Comparison of ENCODE assay signal across 3 cellular contexts in the genomic region with DNA sequence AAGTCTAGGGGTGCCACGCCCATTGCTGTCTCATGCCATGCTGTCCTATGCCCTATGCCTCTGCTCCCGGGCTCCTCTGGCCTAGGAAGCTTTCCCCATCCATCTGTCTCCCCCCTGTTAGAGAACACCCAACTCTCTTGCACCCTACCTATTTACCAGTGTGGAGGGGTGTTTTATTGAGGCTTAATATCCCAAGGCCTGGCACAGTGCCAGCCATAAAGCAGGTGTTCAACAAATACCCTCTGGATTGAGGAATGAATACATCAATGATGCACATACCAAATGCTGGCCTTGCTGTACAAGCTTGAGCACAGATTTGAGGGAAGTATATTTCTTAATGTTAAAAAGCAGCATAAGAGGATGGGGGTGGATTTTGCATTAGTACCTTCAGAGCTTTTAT.
TF ChIP-seq lines count a peak whose summit lies in the region.

No MANE protein-coding gene starts in this region.

TF ChIP-seq in SK-N-SH, 30 proteins besides CTCF, POLR2A, EP300 and RAD21:
- TF ChIP-seq NFIC (IDR thresholded peaks at IDR 0.05; ENCODE audit: borderline replicate concordance) (peak; percentile 26; the same call in 1 of the 2 replicates), EZH2phosphoT487 (IDR thresholded peaks at IDR 0.05; ENCODE audit: borderline replicate concordance, low read depth) (no peak)

TF ChIP-seq in SK-N-SH treated with all-trans-retinoic acid at 6 μM for 48 hours, 23 proteins besides CTCF, POLR2A, EP300 and RAD21 (continues in another document):
- TF ChIP-seq ZNF8 (CRISPR knock-in tag; IDR thresholded peaks at IDR 0.05), result no peak
- TF ChIP-seq PPARA (CRISPR knock-in tag; IDR thresholded peaks at IDR 0.05; ENCODE audit: borderline replicate concordance), result no peak
- no peak for TF ChIP-seq RARB (CRISPR knock-in tag; IDR thresholded peaks at IDR 0.05)
- TF ChIP-seq, protein P1, sequence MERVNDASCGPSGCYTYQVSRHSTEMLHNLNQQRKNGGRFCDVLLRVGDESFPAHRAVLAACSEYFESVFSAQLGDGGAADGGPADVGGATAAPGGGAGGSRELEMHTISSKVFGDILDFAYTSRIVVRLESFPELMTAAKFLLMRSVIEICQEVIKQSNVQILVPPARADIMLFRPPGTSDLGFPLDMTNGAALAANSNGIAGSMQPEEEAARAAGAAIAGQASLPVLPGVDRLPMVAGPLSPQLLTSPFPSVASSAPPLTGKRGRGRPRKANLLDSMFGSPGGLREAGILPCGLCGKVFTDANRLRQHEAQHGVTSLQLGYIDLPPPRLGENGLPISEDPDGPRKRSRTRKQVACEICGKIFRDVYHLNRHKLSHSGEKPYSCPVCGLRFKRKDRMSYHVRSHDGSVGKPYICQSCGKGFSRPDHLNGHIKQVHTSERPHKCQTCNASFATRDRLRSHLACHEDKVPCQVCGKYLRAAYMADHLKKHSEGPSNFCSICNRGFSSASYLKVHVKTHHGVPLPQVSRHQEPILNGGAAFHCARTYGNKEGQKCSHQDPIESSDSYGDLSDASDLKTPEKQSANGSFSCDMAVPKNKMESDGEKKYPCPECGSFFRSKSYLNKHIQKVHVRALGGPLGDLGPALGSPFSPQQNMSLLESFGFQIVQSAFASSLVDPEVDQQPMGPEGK (CRISPR knock-in tag; IDR thresholded peaks at IDR 0.05; ENCODE audit: borderline replicate concordance), result no peak
- no peak for TF ChIP-seq ISL1 (CRISPR knock-in tag; IDR thresholded peaks at IDR 0.05)
- no peak for TF ChIP-seq ZNF70 (CRISPR knock-in tag; IDR thresholded peaks at IDR 0.05)
- TF ChIP-seq CSDC2 (CRISPR knock-in tag; IDR thresholded peaks at IDR 0.05), result no peak
- TF ChIP-seq, protein P2, sequence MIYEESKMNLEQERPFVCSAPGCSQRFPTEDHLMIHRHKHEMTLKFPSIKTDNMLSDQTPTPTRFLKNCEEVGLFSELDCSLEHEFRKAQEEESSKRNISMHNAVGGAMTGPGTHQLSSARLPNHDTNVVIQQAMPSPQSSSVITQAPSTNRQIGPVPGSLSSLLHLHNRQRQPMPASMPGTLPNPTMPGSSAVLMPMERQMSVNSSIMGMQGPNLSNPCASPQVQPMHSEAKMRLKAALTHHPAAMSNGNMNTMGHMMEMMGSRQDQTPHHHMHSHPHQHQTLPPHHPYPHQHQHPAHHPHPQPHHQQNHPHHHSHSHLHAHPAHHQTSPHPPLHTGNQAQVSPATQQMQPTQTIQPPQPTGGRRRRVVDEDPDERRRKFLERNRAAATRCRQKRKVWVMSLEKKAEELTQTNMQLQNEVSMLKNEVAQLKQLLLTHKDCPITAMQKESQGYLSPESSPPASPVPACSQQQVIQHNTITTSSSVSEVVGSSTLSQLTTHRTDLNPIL (CRISPR knock-in tag; IDR thresholded peaks at IDR 0.05; ENCODE audit: low read depth), result no peak
- TF ChIP-seq, protein P3, sequence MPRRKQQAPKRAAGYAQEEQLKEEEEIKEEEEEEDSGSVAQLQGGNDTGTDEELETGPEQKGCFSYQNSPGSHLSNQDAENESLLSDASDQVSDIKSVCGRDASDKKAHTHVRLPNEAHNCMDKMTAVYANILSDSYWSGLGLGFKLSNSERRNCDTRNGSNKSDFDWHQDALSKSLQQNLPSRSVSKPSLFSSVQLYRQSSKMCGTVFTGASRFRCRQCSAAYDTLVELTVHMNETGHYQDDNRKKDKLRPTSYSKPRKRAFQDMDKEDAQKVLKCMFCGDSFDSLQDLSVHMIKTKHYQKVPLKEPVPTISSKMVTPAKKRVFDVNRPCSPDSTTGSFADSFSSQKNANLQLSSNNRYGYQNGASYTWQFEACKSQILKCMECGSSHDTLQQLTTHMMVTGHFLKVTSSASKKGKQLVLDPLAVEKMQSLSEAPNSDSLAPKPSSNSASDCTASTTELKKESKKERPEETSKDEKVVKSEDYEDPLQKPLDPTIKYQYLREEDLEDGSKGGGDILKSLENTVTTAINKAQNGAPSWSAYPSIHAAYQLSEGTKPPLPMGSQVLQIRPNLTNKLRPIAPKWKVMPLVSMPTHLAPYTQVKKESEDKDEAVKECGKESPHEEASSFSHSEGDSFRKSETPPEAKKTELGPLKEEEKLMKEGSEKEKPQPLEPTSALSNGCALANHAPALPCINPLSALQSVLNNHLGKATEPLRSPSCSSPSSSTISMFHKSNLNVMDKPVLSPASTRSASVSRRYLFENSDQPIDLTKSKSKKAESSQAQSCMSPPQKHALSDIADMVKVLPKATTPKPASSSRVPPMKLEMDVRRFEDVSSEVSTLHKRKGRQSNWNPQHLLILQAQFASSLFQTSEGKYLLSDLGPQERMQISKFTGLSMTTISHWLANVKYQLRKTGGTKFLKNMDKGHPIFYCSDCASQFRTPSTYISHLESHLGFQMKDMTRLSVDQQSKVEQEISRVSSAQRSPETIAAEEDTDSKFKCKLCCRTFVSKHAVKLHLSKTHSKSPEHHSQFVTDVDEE (CRISPR knock-in tag; IDR thresholded peaks at IDR 0.05), result no peak
- TF ChIP-seq, protein P4, sequence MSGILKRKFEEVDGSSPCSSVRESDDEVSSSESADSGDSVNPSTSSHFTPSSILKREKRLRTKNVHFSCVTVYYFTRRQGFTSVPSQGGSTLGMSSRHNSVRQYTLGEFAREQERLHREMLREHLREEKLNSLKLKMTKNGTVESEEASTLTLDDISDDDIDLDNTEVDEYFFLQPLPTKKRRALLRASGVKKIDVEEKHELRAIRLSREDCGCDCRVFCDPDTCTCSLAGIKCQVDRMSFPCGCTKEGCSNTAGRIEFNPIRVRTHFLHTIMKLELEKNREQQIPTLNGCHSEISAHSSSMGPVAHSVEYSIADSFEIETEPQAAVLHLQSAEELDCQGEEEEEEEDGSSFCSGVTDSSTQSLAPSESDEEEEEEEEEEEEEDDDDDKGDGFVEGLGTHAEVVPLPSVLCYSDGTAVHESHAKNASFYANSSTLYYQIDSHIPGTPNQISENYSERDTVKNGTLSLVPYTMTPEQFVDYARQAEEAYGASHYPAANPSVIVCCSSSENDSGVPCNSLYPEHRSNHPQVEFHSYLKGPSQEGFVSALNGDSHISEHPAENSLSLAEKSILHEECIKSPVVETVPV (CRISPR knock-in tag; IDR thresholded peaks at IDR 0.05), result no peak
- TF ChIP-seq ZC3H10 (CRISPR knock-in tag; IDR thresholded peaks at IDR 0.05), result no peak
- TF ChIP-seq ESRRG (CRISPR knock-in tag; IDR thresholded peaks at IDR 0.05), result no peak
- TF ChIP-seq TOX (CRISPR knock-in tag; IDR thresholded peaks at IDR 0.05; ENCODE audit: borderline replicate concordance), result no peak
- no peak for TF ChIP-seq ZFP3 (CRISPR knock-in tag; IDR thresholded peaks at IDR 0.05)
- TF ChIP-seq BACH2 (CRISPR knock-in tag; IDR thresholded peaks at IDR 0.05; ENCODE audit: borderline replicate concordance), result no peak
- TF ChIP-seq ARNTL (CRISPR knock-in tag; IDR thresholded peaks at IDR 0.05; ENCODE audit: borderline replicate concordance, low read depth), result no peak
- no peak for TF ChIP-seq ZFP30 (CRISPR knock-in tag; IDR thresholded peaks at IDR 0.05)
- TF ChIP-seq, protein P5, sequence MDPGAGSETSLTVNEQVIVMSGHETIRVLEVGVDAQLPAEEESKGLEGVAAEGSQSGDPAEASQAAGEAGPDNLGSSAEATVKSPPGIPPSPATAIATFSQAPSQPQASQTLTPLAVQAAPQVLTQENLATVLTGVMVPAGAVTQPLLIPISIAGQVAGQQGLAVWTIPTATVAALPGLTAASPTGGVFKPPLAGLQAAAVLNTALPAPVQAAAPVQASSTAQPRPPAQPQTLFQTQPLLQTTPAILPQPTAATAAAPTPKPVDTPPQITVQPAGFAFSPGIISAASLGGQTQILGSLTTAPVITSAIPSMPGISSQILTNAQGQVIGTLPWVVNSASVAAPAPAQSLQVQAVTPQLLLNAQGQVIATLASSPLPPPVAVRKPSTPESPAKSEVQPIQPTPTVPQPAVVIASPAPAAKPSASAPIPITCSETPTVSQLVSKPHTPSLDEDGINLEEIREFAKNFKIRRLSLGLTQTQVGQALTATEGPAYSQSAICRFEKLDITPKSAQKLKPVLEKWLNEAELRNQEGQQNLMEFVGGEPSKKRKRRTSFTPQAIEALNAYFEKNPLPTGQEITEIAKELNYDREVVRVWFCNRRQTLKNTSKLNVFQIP (CRISPR knock-in tag; IDR thresholded peaks at IDR 0.05; ENCODE audit: borderline replicate concordance, low read depth), result no peak

TF ChIP-seq in K562, 482 proteins besides CTCF, POLR2A, EP300 and RAD21:
- TF ChIP-seq ZNF143 (CRISPR knock-in tag; IDR thresholded peaks at IDR 0.05) (no peak), SP1 (CRISPR knock-in tag; IDR thresholded peaks at IDR 0.05) (no peak), NFIX (CRISPR knock-in tag; IDR thresholded peaks at IDR 0.05; ENCODE audit: low read depth) (peak; percentile 66), FOXK2 (conservative IDR thresholded peaks at IDR 0.05 in 1 of 2, IDR thresholded peaks at IDR 0.05 in 1 of 2; ENCODE audit: low read depth in 2 of 2) (no peak), SMAD1 (IDR thresholded peaks at IDR 0.05; ENCODE audit: low read depth, low read length, partially characterized antibody) (no peak), KDM1A (IDR thresholded peaks at IDR 0.05) (no peak), NFIC (IDR thresholded peaks at IDR 0.05) (peak; percentile 89), FOXP1 (CRISPR knock-in tag; IDR thresholded peaks at IDR 0.05) (no peak)
- TF ChIP-seq, protein P6, sequence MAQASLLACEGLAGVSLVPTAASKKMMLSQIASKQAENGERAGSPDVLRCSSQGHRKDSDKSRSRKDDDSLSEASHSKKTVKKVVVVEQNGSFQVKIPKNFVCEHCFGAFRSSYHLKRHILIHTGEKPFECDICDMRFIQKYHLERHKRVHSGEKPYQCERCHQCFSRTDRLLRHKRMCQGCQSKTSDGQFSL (CRISPR knock-in tag; IDR thresholded peaks at IDR 0.05), result no peak
- TF ChIP-seq, protein P6 (tag; IDR thresholded peaks at IDR 0.05), result no peak
